In the genomic region with DNA sequence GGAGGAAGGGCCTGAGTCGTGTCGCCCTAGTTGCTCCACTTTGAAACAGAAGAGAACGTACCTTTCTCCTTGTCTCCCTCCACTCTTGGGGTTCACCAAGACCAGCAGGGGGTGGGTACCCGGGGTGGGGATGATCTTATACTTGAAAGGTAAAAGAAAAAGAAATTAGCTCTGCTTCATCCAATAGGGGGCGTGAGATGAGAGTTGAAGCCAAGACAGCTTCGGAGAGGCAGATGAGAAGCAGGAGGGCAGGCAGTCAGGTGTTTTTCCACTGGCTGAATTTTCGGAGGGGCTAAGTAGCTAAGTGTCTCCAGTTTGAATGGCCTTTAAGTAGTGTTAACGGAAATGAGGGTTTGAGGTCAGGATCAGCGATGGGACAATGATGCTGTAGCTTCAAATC, we compare ENCODE assay signal across 13 cellular contexts.
DNase-seq lines count a peak whose midpoint lies in the region; ATAC-seq, FAIRE-seq and TF ChIP-seq lines count a peak whose summit lies in the region.
"Had no signal": no experiment of that assay in that cellular context is flagged by ENCODE, and none has a peak within 500 bp of the region (broad histone marks: within the 10 kb centered on the region; RNA-seq: fewer than 3 reads in every experiment).

No MANE protein-coding gene starts in this region.

- H3K4ac ChIP-seq in trophoblast cell (ENCODE audit: low read depth, low read length) = no peak overlapping the region

- H3K4me3 ChIP-seq in GM12878 = no peak overlapping the region
- H3K4me3 ChIP-seq in liver (ENCODE audit: low read depth in 1 of 3, low read length in 3 of 3) = no peak overlapping the region
- no peak overlapping the region for H3K4me3 ChIP-seq in trophoblast cell (ENCODE audit: low read depth, low read length)
- H3K4me3 ChIP-seq: dorsolateral prefrontal cortex, spleen had no signal

- no peak for TF ChIP-seq POLR2A in GM12878 (IDR thresholded peaks at IDR 0.05; ENCODE audit: low read depth, low read length)

- H2BK120ac ChIP-seq in trophoblast cell (ENCODE audit: insufficient read depth, low read length, poor library complexity) = no peak overlapping the region

- no peaks in the 10 kb centered on the region for H3K4me1 ChIP-seq in GM12878 (ENCODE audit: control insufficient read depth, insufficient read depth, low read length)
- peaks cover 0 to 4% (median 0%) of the 10 kb centered on the region in 4 donors for H3K4me1 ChIP-seq in liver (ENCODE audit: control insufficient read depth in 4 of 4, insufficient read depth in 4 of 4, low read length in 3 of 4)
- H3K4me1 ChIP-seq in trophoblast cell (ENCODE audit: control insufficient read depth in 1 of 2, insufficient read depth in 2 of 2, low read length in 2 of 2) = peaks cover 6 to 7% of the 10 kb centered on the region in 2 experiments

- POLR2A ChIA-PET in GM12878 (lab: Charles Lee) = no interaction called here

- TF ChIP-seq RAD21 in GM12878 (IDR thresholded peaks at IDR 0.05; ENCODE audit: insufficient read depth, low read depth, low read length) (peak; percentile 62), liver (IDR thresholded peaks at IDR 0.05) (peak; percentile 24 to 36)

- H3K79me1 ChIP-seq in trophoblast cell (ENCODE audit: low read length) = peaks cover 2% of the 10 kb centered on the region

- H3K27me3 ChIP-seq in GM12878 (replicated peaks in 1 of 2; ENCODE audit: control insufficient read depth in 2 of 2, insufficient read depth in 2 of 2, low read length in 1 of 2) = no peaks in the 10 kb centered on the region
- no peaks in the 10 kb centered on the region for H3K27me3 ChIP-seq in liver (ENCODE audit: control insufficient read depth in 4 of 4, insufficient read depth in 4 of 4, low read length in 3 of 4)
- no peaks in the 10 kb centered on the region for H3K27me3 ChIP-seq in trophoblast cell (ENCODE audit: insufficient read depth, low read length)
- H3K27me3 ChIP-seq: dorsolateral prefrontal cortex, spleen had no signal

- H4K8ac ChIP-seq in trophoblast cell (ENCODE audit: low read depth, low read length) = no peak overlapping the region

- no peak overlapping the region for H2BK5ac ChIP-seq in trophoblast cell (ENCODE audit: low read depth, low read length, poor library complexity)

- no peaks in the 10 kb centered on the region for H3K36me3 ChIP-seq in GM12878 (ENCODE audit: control insufficient read depth in 2 of 2, insufficient read depth in 2 of 2, low read length in 1 of 2)
- no peaks in the 10 kb centered on the region for H3K36me3 ChIP-seq in liver (ENCODE audit: control insufficient read depth in 4 of 4, insufficient read depth in 3 of 4, low read depth in 1 of 4, low read length in 3 of 4)
- no peaks in the 10 kb centered on the region for H3K36me3 ChIP-seq in trophoblast cell (ENCODE audit: control insufficient read depth in 1 of 2, insufficient read depth in 2 of 2, low read length in 2 of 2)

- RAD21 ChIA-PET in GM12878 (lab: Charles Lee; ENCODE audit: unreplicated experiment) = interaction anchor here (0.6 to 16.2 kb wide), 16 partner anchors 16 to 355 kb away, joined by 3 to 495 read pairs (median 3); no protein-coding TSS in a partner anchor

- no peak overlapping the region for H3K14ac ChIP-seq in trophoblast cell (ENCODE audit: low read length)

- no peak overlapping the region for H3K23ac ChIP-seq in trophoblast cell (ENCODE audit: low read length)

- H4K91ac ChIP-seq in trophoblast cell (ENCODE audit: low read depth, low read length) = no peak overlapping the region

- H3K27ac ChIP-seq in GM12878 (ENCODE audit: control insufficient read depth, insufficient read depth) (no peak overlapping the region), liver (ENCODE audit: low read depth in 1 of 2, low read length in 2 of 2) (no peak overlapping the region), trophoblast cell (ENCODE audit: low read depth, low read length) (no peak overlapping the region)
- H3K27ac ChIP-seq: dorsolateral prefrontal cortex, spleen, VCaP had no signal

- in situ Hi-C loops in KBM-7 (cut with MboI; ENCODE audit: low pct_unique_long_range_greater_than_20kb, low sequenced_read_pairs) (loop anchor here (25.0 kb wide), 1 partner anchor 276 kb away; a partner anchor contains a TSS), GM12878 (cut with MboI) (loop anchor here (5.0 kb wide), 1 partner anchor 276 kb away; no protein-coding TSS in a partner anchor)

- no peak overlapping the region for H3K4me2 ChIP-seq in GM12878 (ENCODE audit: control insufficient read depth, insufficient read depth)
- H3K4me2 ChIP-seq in trophoblast cell (ENCODE audit: low read length) = no peak overlapping the region

- no peak for TF ChIP-seq EP300 in GM12878 (IDR thresholded peaks at IDR 0.05; ENCODE audit: borderline replicate concordance in 1 of 2, control insufficient read depth in 1 of 2, low read depth in 2 of 2, low read length in 2 of 2)

- SMC1A ChIA-PET in GM12878 (lab: Charles Lee; ENCODE audit: uncharacterized antibody, unreplicated experiment) = interaction anchor here (0.6 to 27.2 kb wide), 14 partner anchors 19 to 356 kb away, joined by 3 to 655 read pairs (median 3); a partner anchor contains a TSS

- CTCF ChIA-PET in GM12878 (lab: Yijun Ruan, JAX) = interaction anchor here (0.6 to 29.4 kb wide), 33 partner anchors 8 to 560 kb away, joined by 3 to 847 read pairs (median 3); a partner anchor contains a TSS

- no peak overlapping the region for H2AK5ac ChIP-seq in trophoblast cell (ENCODE audit: low read length)

- peak in 2 of 3 experiments; percentile 10 for DNase-seq in NCI-H1417 (lab: John Stamatoyannopoulos, UW)
- no peak for DNase-seq in NCI-H1417 treated with DMSO at 0.1 percent for 48 hours (lab: John Stamatoyannopoulos, UW)
- DNase-seq in KBM-7 = peak; percentile 35
- DNase-seq in GM12878 (ENCODE audit: low read depth, low spot score) = no peak
- no peak for DNase-seq in trophoblast cell
- no peak for DNase-seq in activated T-cell treated with anti-CD3 and anti-CD28 coated beads for 4 hours
- DNase-seq: activated naive CD4-positive, alpha-beta T cell treated with anti-CD3 and anti-CD28 coated beads for 36 hours; dorsolateral prefrontal cortex; spleen had no signal

- no peak for FAIRE-seq in GM12878 (lab: Jason Lieb, UNC)

- H3K79me2 ChIP-seq in GM12878 (ENCODE audit: control insufficient read depth, insufficient read depth, low read length) (no peaks in the 10 kb centered on the region), trophoblast cell (ENCODE audit: control insufficient read depth, insufficient read depth, low read length, poor library complexity) (no peaks in the 10 kb centered on the region)

- no peak overlapping the region for H4K12ac ChIP-seq in trophoblast cell (ENCODE audit: low read depth, low read length)

- TF ChIP-seq CTCF in GM12878 (IDR thresholded peaks at IDR 0.05 in 2 of 3, conservative IDR thresholded peaks at IDR 0.05 in 1 of 3; ENCODE audit: control insufficient read depth in 2 of 3, extremely low read depth in 1 of 3, insufficient read depth in 1 of 3, low read depth in 3 of 3, low read length in 3 of 3) (peak; percentile 28 to 36 (median 32); a peak in 3 of 6 replicates), liver (IDR thresholded peaks at IDR 0.05; ENCODE audit: low read depth, low read length, missing input control) (no peak)

- intact Hi-C loops in GM12878 (cut with micrococcal nuclease; ENCODE audit: unreplicated experiment) = no loop called here

- no peak overlapping the region for H2BK12ac ChIP-seq in trophoblast cell (ENCODE audit: low read length)

- H3K9ac ChIP-seq in GM12878 (ENCODE audit: control insufficient read depth, insufficient read depth, low read length) (no peak overlapping the region), liver (ENCODE audit: low read depth in 1 of 2, low read length in 2 of 2) (no peak overlapping the region), trophoblast cell (ENCODE audit: low read length) (no peak overlapping the region)

- no peaks in the 10 kb centered on the region for H3K9me3 ChIP-seq in GM12878 (replicated peaks; ENCODE audit: control insufficient read depth, insufficient read depth, low read length)
- no peaks in the 10 kb centered on the region for H3K9me3 ChIP-seq in liver (ENCODE audit: control insufficient read depth in 4 of 4, low read length in 3 of 4)
- H3K9me3 ChIP-seq in trophoblast cell (ENCODE audit: insufficient read depth, low read depth, low read length) = no peaks in the 10 kb centered on the region
- H3K9me3 ChIP-seq: spleen had no signal

- ATAC-seq in GM12878 (peak; percentile 38; the same call in 2 of the 3 replicates), HG03175 (IDR thresholded peaks at IDR 0.05; ENCODE audit: unreplicated experiment) (no peak)
- ATAC-seq: stimulated activated effector memory CD8-positive, alpha-beta T cell treated with anti-CD3 and anti-CD28 coated beads, Interleukin-12 subunit alpha, Interleukin-12 subunit beta, amount 100 ng/mL, for 72 hours had no signal

- H2AFZ ChIP-seq in GM12878 (ENCODE audit: control insufficient read depth, low read depth, low read length) = no peak overlapping the region
- no peak overlapping the region for H2AFZ ChIP-seq in trophoblast cell (ENCODE audit: insufficient read depth, low read length, poor library complexity)

- no peaks in the 10 kb centered on the region for H4K20me1 ChIP-seq in GM12878 (ENCODE audit: control insufficient read depth, insufficient read depth)

- WGBS in GM12878 (ENCODE audit: insufficient coverage, insufficient replicate concordance, low lambda C conversion rate, missing lambda C conversion rate) = 47% methylated on average over 8 of the region's 9 CpGs
- whole genome bisulfite sequencing in liver = 60% methylated on average over 9 of the region's 9 CpGs
- no CpG with 5 or more reads among the region's 9 CpGs for WGBS in trophoblast cell (ENCODE audit: extremely low coverage, insufficient coverage, insufficient read length)

- BruUV-seq in GM12878 (replicated peaks; lab: Mats Ljungman, UMichigan) = no TSS peak

- no peak overlapping the region for H3K18ac ChIP-seq in trophoblast cell (ENCODE audit: low read length)

TF ChIP-seq in GM12878, 131 proteins besides CTCF, POLR2A, EP300 and RAD21 (continues in another document):
- TF ChIP-seq SPI1 (IDR thresholded peaks at IDR 0.05; ENCODE audit: borderline replicate concordance, insufficient read depth, low read depth, low read length) = no peak
- TF ChIP-seq CBFB (IDR thresholded peaks at IDR 0.05; ENCODE audit: low read depth) = no peak
- TF ChIP-seq EED (IDR thresholded peaks at IDR 0.05; ENCODE audit: low read depth) = no peak
- TF ChIP-seq ETV6 (conservative IDR thresholded peaks at IDR 0.05 in 1 of 2, IDR thresholded peaks at IDR 0.05 in 1 of 2; ENCODE audit: borderline replicate concordance in 1 of 2, low read depth in 1 of 2) = no peak
- no peak for TF ChIP-seq ZZZ3 (IDR thresholded peaks at IDR 0.05; ENCODE audit: control insufficient read depth, insufficient read length, low read depth)

TF ChIP-seq in liver, 16 proteins besides CTCF, POLR2A, EP300 and RAD21 (continues in another document):
- TF ChIP-seq RXRA (IDR thresholded peaks at IDR 0.05) (no peak), SP1 (IDR thresholded peaks at IDR 0.05) (no peak)

Comparison
In these comparisons a context has a peak if more than half of its experiments do, and no peak if none do; other contexts are left out.
1. DNase-seq: peak in NCI-H1417 (2 of 3) and KBM-7 (single experiment); none in NCI-H1417 treated with DMSO at 0.1 percent for 48 hours (single experiment), GM12878 (single experiment), trophoblast cell (0 of 2) and activated T-cell treated with anti-CD3 and anti-CD28 coated beads for 4 hours (single experiment).